ENCODE assay signal across 1 cellular context in genomic region chr22:25160120-25160996, GRCh38.
TF ChIP-seq lines count a peak whose summit lies in the region.

No MANE protein-coding gene starts in this region.

TF ChIP-seq in GM23338, 12 proteins besides CTCF, POLR2A, EP300 and RAD21 (continued from another document):
- TF ChIP-seq ZNF462 (CRISPR knock-in tag; IDR thresholded peaks at IDR 0.05) (no peak), NANOG (IDR thresholded peaks at IDR 0.05; ENCODE audit: borderline replicate concordance) (no peak)
